In genomic region chr16:24900230-24900629, GRCh38 we compare ENCODE assay signal across 25 cellular contexts. TPM values are rescaled to one million over a fixed set of nuclear protein-coding genes. Genes with fewer than 3 reads are reported as not detected.
"Had no signal": no experiment of that assay in that cellular context is flagged by ENCODE, and none has a peak within 500 bp of the region (broad histone marks: within the 10 kb centered on the region; RNA-seq: fewer than 3 reads in every experiment).

No MANE protein-coding gene starts in this region.

- H3K36me3 Mint-ChIP-seq: activated CD4-positive, alpha-beta memory T cell treated with anti-CD3 and anti-CD28 coated beads for 36 hours; activated naive CD4-positive, alpha-beta T cell treated with anti-CD3 and anti-CD28 coated beads, Interleukin-2, amount 50 U/mL, for 72 hours; WTC11 had no signal

- H3K4me1 ChIP-seq: adrenal gland, suprapubic skin, transverse colon, uterus had no signal

- H3K9me3 Mint-ChIP-seq: activated T-helper 1 cell treated with anti-CD3 and anti-CD28 coated beads, Interleukin-12 subunit alpha, Interleukin-12 subunit beta, Interleukin-2, Interleukin-4 antibody, amounts not matched to agents 30 ng/mL and 10 ng/mL and 1 ng/mL, durations not matched to agents 14 hours and 24 hours and 36 hours; stimulated activated naive CD8-positive, alpha-beta T cell treated with anti-CD3 and anti-CD28 coated beads, Interleukin-15, amount 100 ng/mL, for 72 hours; T-helper 2 cell treated with Interferon-gamma antibody and Interleukin-4, amounts not matched to agents 5 μg/mL and 100 μg/mL, for 36 hours had no signal

- H3K27me3 Mint-ChIP-seq: activated CD4-positive, alpha-beta memory T cell treated with anti-CD3 and anti-CD28 coated beads for 36 hours had no signal

- H3K27me3 ChIP-seq: adrenal gland, suprapubic skin, transverse colon, uterus had no signal

- H3K4me3 Mint-ChIP-seq: activated CD4-positive, alpha-beta memory T cell treated with anti-CD3 and anti-CD28 coated beads for 36 hours; activated T-helper 1 cell treated with anti-CD3 and anti-CD28 coated beads, Interleukin-12 subunit alpha, Interleukin-12 subunit beta, Interleukin-2, Interleukin-4 antibody, amounts not matched to agents 30 ng/mL and 10 ng/mL and 1 ng/mL, durations not matched to agents 14 hours and 24 hours and 36 hours; stimulated activated naive CD8-positive, alpha-beta T cell treated with anti-CD3 and anti-CD28 coated beads, Interleukin-15, amount 100 ng/mL, for 72 hours; T-helper 2 cell treated with Interferon-gamma antibody and Interleukin-4, amounts not matched to agents 5 μg/mL and 100 μg/mL, for 36 hours; WTC11 had no signal

- H3K4me3 ChIP-seq: adrenal gland, lung, suprapubic skin, transverse colon, uterus had no signal

- ATAC-seq: activated naive CD4-positive, alpha-beta T cell treated with anti-CD3 and anti-CD28 coated beads, Interleukin-2, amount 50 U/mL, for 72 hours; esophagus mucosa; stimulated activated naive CD8-positive, alpha-beta T cell treated with anti-CD3 and anti-CD28 coated beads, Interleukin-15, amount 100 ng/mL, for 72 hours; WTC11 had no signal

- H3K27ac ChIP-seq: adrenal gland, suprapubic skin, transverse colon, uterus had no signal

- H3K4me1 Mint-ChIP-seq: stimulated activated naive CD8-positive, alpha-beta T cell treated with anti-CD3 and anti-CD28 coated beads, Interleukin-15, amount 100 ng/mL, for 72 hours; WTC11 had no signal

- H3K36me3 ChIP-seq: adrenal gland, suprapubic skin, transverse colon, uterus had no signal

- H3K9me3 ChIP-seq: adrenal gland, suprapubic skin, transverse colon, uterus had no signal

- DNase-seq: activated CD4-positive, alpha-beta memory T cell treated with anti-CD3 and anti-CD28 coated beads for 36 hours; activated CD4-positive, alpha-beta T cell treated with anti-CD3 and anti-CD28 coated beads for 4 hours; activated gamma-delta T cell treated with Interleukin-2 at 50 U/mL for 16 hours; activated T-cell treated with anti-CD3 and anti-CD28 coated beads for 4 hours; adrenal gland; effector CD4-positive, alpha-beta T cell; midbrain; occipital lobe; stimulated activated CD4-positive, alpha-beta T cell treated with anti-CD3 and anti-CD28 coated beads, Interleukin-2, amount 100 ng/mL, for 48 hours; stimulated activated naive CD8-positive, alpha-beta T cell treated with anti-CD3 and anti-CD28 coated beads, Interleukin-15, amount 100 ng/mL, for 72 hours; transverse colon; uterus had no signal

- H3K27ac Mint-ChIP-seq: activated CD4-positive, alpha-beta memory T cell treated with anti-CD3 and anti-CD28 coated beads for 36 hours; activated naive CD4-positive, alpha-beta T cell treated with anti-CD3 and anti-CD28 coated beads, Interleukin-2, amount 50 U/mL, for 72 hours; activated T-helper 1 cell treated with anti-CD3 and anti-CD28 coated beads, Interleukin-12 subunit alpha, Interleukin-12 subunit beta, Interleukin-2, Interleukin-4 antibody, amounts not matched to agents 30 ng/mL and 10 ng/mL and 1 ng/mL, durations not matched to agents 14 hours and 24 hours and 36 hours; progenitor cell of endocrine pancreas; stimulated activated naive CD8-positive, alpha-beta T cell treated with anti-CD3 and anti-CD28 coated beads, Interleukin-15, amount 100 ng/mL, for 72 hours; T-helper 2 cell treated with Interferon-gamma antibody and Interleukin-4, amounts not matched to agents 5 μg/mL and 100 μg/mL, for 36 hours; WTC11 had no signal

RNA-seq across cellular contexts. Expression of gene SLC5A11, which starts 54.5 kb away (rescaled TPM):
- total RNA-seq: activated naive CD4-positive, alpha-beta T cell treated with anti-CD3 and anti-CD28 coated beads, Interleukin-2, amount 50 U/mL, for 72 hours; astrocyte; bronchial epithelial cell; cerebellum; esophagus mucosa; occipital lobe; skeletal muscle tissue; uterus; WTC11 had no signal
- polyA plus RNA-seq: neural cell had no signal
